Comparison of ENCODE assay signal across 11 cellular contexts in the genomic region with DNA sequence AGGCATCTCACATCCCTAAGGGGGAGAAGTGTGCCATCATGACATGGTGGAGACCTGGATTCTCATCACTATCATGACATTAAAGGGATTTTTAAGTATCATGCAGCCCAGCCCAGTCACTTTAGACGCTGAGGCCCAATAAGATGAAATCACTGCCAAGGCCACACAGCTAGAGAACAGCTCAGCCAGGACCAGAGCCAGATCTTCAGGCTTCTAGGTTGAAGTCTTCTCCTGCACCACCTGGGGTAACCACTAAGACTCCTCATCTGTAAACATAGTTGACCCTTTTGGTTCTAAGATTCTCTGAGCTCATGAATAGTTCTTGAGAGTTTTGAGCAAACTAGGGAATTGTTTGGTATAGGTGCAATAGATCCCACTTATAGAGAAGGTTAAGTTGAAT.
DNase-seq lines count a peak whose midpoint lies in the region; ATAC-seq and TF ChIP-seq lines count a peak whose summit lies in the region.
"Had no signal": no experiment of that assay in that cellular context is flagged by ENCODE, and none has a peak within 500 bp of the region (broad histone marks: within the 10 kb centered on the region; RNA-seq: fewer than 3 reads in every experiment).

No MANE protein-coding gene starts in this region.

- H2BK5ac ChIP-seq in mesendoderm (ENCODE audit: low read length): no peak overlapping the region

- H3K18ac ChIP-seq in mesendoderm (ENCODE audit: low read length): no peak overlapping the region

- H3K79me1 ChIP-seq in mesendoderm (ENCODE audit: low read length): no peaks in the 10 kb centered on the region

- DNase-seq in left ventricle myocardium inferior (no peak), left cardiac atrium (no peak), psoas muscle (no peak), vagina (ENCODE audit: extremely low spot score in 2 of 2) (no peak), mesendoderm (no peak)
- DNase-seq in activated naive CD4-positive, alpha-beta T cell treated with anti-CD3 and anti-CD28 coated beads, Interleukin-2, amount 50 U/mL, for 16 hours: no peak
- DNase-seq: activated gamma-delta T cell treated with Interleukin-2 at 50 U/mL for 16 hours, naive B cell had no signal

- H4K8ac ChIP-seq in mesendoderm (ENCODE audit: low read depth, low read length): no peak overlapping the region

- no peak overlapping the region for H3K56ac ChIP-seq in mesendoderm (ENCODE audit: low read length)

- TF ChIP-seq CTCF in left ventricle myocardium inferior (IDR thresholded peaks at IDR 0.05; ENCODE audit: borderline replicate concordance) (no peak), gastroesophageal sphincter (IDR thresholded peaks at IDR 0.05) (no peak), psoas muscle (IDR thresholded peaks at IDR 0.05) (no peak), vagina (IDR thresholded peaks at IDR 0.05) (no peak)

- no peak overlapping the region for H2BK120ac ChIP-seq in mesendoderm (ENCODE audit: low read depth, low read length)

- TF ChIP-seq EP300 in gastroesophageal sphincter (IDR thresholded peaks at IDR 0.05): no peak

- H3K27ac ChIP-seq in left ventricle myocardium inferior (replicated peaks) (peak overlapping the region; percentile 96), gastroesophageal sphincter (peak overlapping the region; percentile 97 to 99 (median 98)), psoas muscle (peak overlapping the region; percentile 83), vagina (peak overlapping the region; percentile 92), mesendoderm (ENCODE audit: low read depth, low read length) (no peak overlapping the region)
- H3K27ac ChIP-seq: A549 had no signal

- H2AK5ac ChIP-seq in mesendoderm (ENCODE audit: low read length): no peak overlapping the region

- 0% methylated on average over 1 of the region's 1 CpG; no CpG with 5 or more reads in 1 of the 2 donors for WGBS in gastroesophageal sphincter (ENCODE audit: low coverage in 1 of 2), 2 donors
- 0% methylated on average over 1 of the region's 1 CpG for WGBS in psoas muscle, 3 donors
- WGBS in mesendoderm (ENCODE audit: extremely low coverage, insufficient coverage, low lambda C conversion rate): no CpG with 5 or more reads among the region's 1 CpG

- H3K36me3 ChIP-seq in left ventricle myocardium inferior (no peaks in the 10 kb centered on the region), gastroesophageal sphincter (no peaks in the 10 kb centered on the region), psoas muscle (ENCODE audit: insufficient read depth in 1 of 2, low read depth in 1 of 2) (peaks cover 0 to 3% of the 10 kb centered on the region in 2 donors), vagina (no peaks in the 10 kb centered on the region), mesendoderm (ENCODE audit: control insufficient read depth, insufficient read depth, low read length) (no peaks in the 10 kb centered on the region)

- no peak overlapping the region for H4K5ac ChIP-seq in mesendoderm (ENCODE audit: low read length)

- no peak overlapping the region for H3K23ac ChIP-seq in mesendoderm (ENCODE audit: low read length)

- H3K9ac ChIP-seq in mesendoderm (ENCODE audit: low read length): no peak overlapping the region

- H3K4me3 ChIP-seq in left ventricle myocardium inferior: peak overlapping the region; percentile 74
- H3K4me3 ChIP-seq in gastroesophageal sphincter: peak overlapping the region in 1 of 2 donors; percentile 69
- no peak overlapping the region for H3K4me3 ChIP-seq in psoas muscle
- no peak overlapping the region for H3K4me3 ChIP-seq in vagina
- H3K4me3 ChIP-seq in mesendoderm (ENCODE audit: low read length): no peak overlapping the region
- H3K4me3 ChIP-seq: A549 had no signal

- no peak overlapping the region for H3K4me2 ChIP-seq in mesendoderm (ENCODE audit: low read length)
- H3K4me2 ChIP-seq: A549 had no signal

- no peaks in the 10 kb centered on the region for H3K79me2 ChIP-seq in mesendoderm (ENCODE audit: control insufficient read depth, insufficient read depth, low read length)

- H3K27me3 ChIP-seq in left ventricle myocardium inferior (ENCODE audit: low read depth) (no peaks in the 10 kb centered on the region), gastroesophageal sphincter (no peaks in the 10 kb centered on the region), psoas muscle (ENCODE audit: insufficient read depth in 3 of 3, low read length in 2 of 3) (no peaks in the 10 kb centered on the region), vagina (no peaks in the 10 kb centered on the region), mesendoderm (ENCODE audit: insufficient read depth, low read length, poor library complexity) (no peaks in the 10 kb centered on the region)

- peaks cover 84% of the 10 kb centered on the region for H3K4me1 ChIP-seq in left ventricle myocardium inferior
- H3K4me1 ChIP-seq in gastroesophageal sphincter: peaks cover 9 to 69% (median 19%) of the 10 kb centered on the region in 3 donors
- H3K4me1 ChIP-seq in psoas muscle: peaks cover 56% of the 10 kb centered on the region
- H3K4me1 ChIP-seq in vagina: peaks cover 51% of the 10 kb centered on the region
- H3K4me1 ChIP-seq in mesendoderm (ENCODE audit: control insufficient read depth, low read depth, low read length): peaks cover 3% of the 10 kb centered on the region

- intact Hi-C loops in left ventricle myocardium inferior (cut with micrococcal nuclease): no loop called here
- intact Hi-C loops in left cardiac atrium (cut with DNase I): loop anchor here in 1 of 2 donors (5.0 kb wide), 1 partner anchor 41 kb away; no protein-coding TSS in a partner anchor
- intact Hi-C loops in psoas muscle (cut with DNase I): no loop called here
- intact Hi-C loops in vagina (cut with DNase I): no loop called here

- no peak for TF ChIP-seq POLR2A in gastroesophageal sphincter (IDR thresholded peaks at IDR 0.05)
- TF ChIP-seq POLR2A in vagina (IDR thresholded peaks at IDR 0.05): no peak

- no peak overlapping the region for H3K4ac ChIP-seq in mesendoderm (ENCODE audit: low read depth, low read length)

- H2BK15ac ChIP-seq in mesendoderm (replicated peaks; ENCODE audit: low read depth): no peak overlapping the region

- ATAC-seq in left cardiac atrium (no peak), gastroesophageal sphincter (no peak), psoas muscle (peak in 2 of 4 donors; percentile 29 to 39), esophagus mucosa (no peak)
- ATAC-seq: A549 had no signal

- H3K9me3 ChIP-seq in left ventricle myocardium inferior (replicated peaks): no peaks in the 10 kb centered on the region
- H3K9me3 ChIP-seq in gastroesophageal sphincter: no peaks in the 10 kb centered on the region
- no peaks in the 10 kb centered on the region for H3K9me3 ChIP-seq in psoas muscle
- H3K9me3 ChIP-seq in vagina: no peaks in the 10 kb centered on the region
- H3K9me3 ChIP-seq: A549 had no signal
